8 cellular contexts compared by ENCODE assay signal in genomic region chr6:111764238-111765182, GRCh38.
DNase-seq lines count a peak whose midpoint lies in the region; ATAC-seq and FAIRE-seq lines count a peak whose summit lies in the region.

No MANE protein-coding gene starts in this region.

- ATAC-seq in GM19324 (IDR thresholded peaks at IDR 0.05; ENCODE audit: low FRiP score, unreplicated experiment) (peak; percentile 83), HG03025 (IDR thresholded peaks at IDR 0.05; ENCODE audit: low FRiP score, unreplicated experiment) (peak; percentile 71)
- ATAC-seq in activated CD4-positive, CD25-positive, alpha-beta regulatory T cell treated with anti-CD3 and anti-CD28 coated beads, Interleukin-2, amount 50 U/mL, for 24 hours, result peak; percentile 74 to 79

- FAIRE-seq in endometrium (lab: Jason Lieb, UNC), result peak; percentile 77

- peak; percentile 59 for DNase-seq in stimulated activated CD8-positive, alpha-beta memory T cell treated with anti-CD3 and anti-CD28 coated beads, Interleukin-4, amount 100 ng/mL, for 24 hours (ENCODE audit: low read depth)
- DNase-seq in NCI-H2171 treated with DMSO at 0.1 percent for 48 hours (lab: John Stamatoyannopoulos, UW) (no peak), NCI-H1092 (lab: John Stamatoyannopoulos, UW) (no peak), AG20443 (ENCODE audit: low spot score) (no peak)
